In the genomic region with DNA sequence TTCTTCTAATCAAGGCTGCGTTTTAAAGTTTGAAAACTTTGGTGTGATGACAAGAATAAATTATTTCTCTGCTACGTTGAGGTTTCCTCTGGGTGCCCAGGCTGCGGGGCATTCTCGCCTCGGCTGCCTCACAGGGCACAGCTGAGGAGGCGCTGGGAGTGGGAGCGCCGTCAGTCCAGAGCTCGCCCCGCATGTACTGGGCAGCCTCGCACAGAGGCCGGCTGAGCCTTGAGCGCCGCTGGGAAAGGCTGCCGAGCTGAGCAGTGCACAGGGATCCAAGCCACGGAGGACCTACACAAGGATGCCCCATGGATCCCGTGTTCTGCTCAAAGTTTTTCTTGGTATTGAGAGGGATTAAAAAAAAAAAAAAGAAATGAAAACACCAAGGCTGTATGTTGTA, we compare ENCODE assay signal across 23 cellular contexts. TPM values are rescaled to one million over a fixed set of nuclear protein-coding genes. Genes with fewer than 3 reads are reported as not detected.
DNase-seq lines count a peak whose midpoint lies in the region; ATAC-seq, FAIRE-seq and TF ChIP-seq lines count a peak whose summit lies in the region.
"Had no signal": no experiment of that assay in that cellular context is flagged by ENCODE, and none has a peak within 500 bp of the region (broad histone marks: within the 10 kb centered on the region; RNA-seq: fewer than 3 reads in every experiment).

No MANE protein-coding gene starts in this region.

- no peaks in the 10 kb centered on the region for H3F3A ChIP-seq in neural progenitor cell (ENCODE audit: low read depth)

- in situ Hi-C loops in K562 (cut with MboI) = no loop called here

- peaks cover 5 to 16% (median 10%) of the 10 kb centered on the region in 10 experiments for H3K4me1 ChIP-seq in BLaER1 treated with 17β-estradiol and CSF1 and Interleukin-3, amounts not matched to agents 10 nM and 100 nM
- peaks cover 0 to 3% of the 10 kb centered on the region in 2 experiments; a peak in 1 of 5 replicates for H3K4me1 ChIP-seq in K562 (replicated peaks in 1 of 2; ENCODE audit: control insufficient read depth in 2 of 2, insufficient read depth in 2 of 2, low read length in 2 of 2)
- no peaks in the 10 kb centered on the region for H3K4me1 ChIP-seq in neural progenitor cell
- H3K4me1 ChIP-seq in kidney (ENCODE audit: control insufficient read depth in 1 of 2, insufficient read depth in 1 of 2, low read depth in 1 of 2, low read length in 2 of 2) = no peaks in the 10 kb centered on the region
- H3K4me1 ChIP-seq: Caco-2 had no signal

- POLR2A ChIA-PET in K562 (lab: Yijun Ruan, JAX) = interaction anchor here (0.6 to 1.5 kb wide), 2 partner anchors 54 to 176 kb away, joined by 3 read pairs; no protein-coding TSS in a partner anchor

- peaks cover 58% of the 10 kb centered on the region for H3K36me3 Mint-ChIP-seq in neural progenitor cell
- no peaks in the 10 kb centered on the region for H3K36me3 Mint-ChIP-seq in stimulated activated memory B cell treated with anti-CD40 and anti-IgM and Interleukin-4, amounts not matched to agents 10 μg/mL and 1 μg/mL and 100 μg/mL, for 72 hours
- H3K36me3 Mint-ChIP-seq: IgD-negative memory B cell had no signal

- WGBS in K562 (ENCODE audit: insufficient coverage, low coverage, missing lambda C conversion rate) = 2% methylated on average over 16 of the region's 17 CpGs

- H2AFZ ChIP-seq in K562 (ENCODE audit: low read depth, low read length) = no peak overlapping the region
- H2AFZ ChIP-seq in neural progenitor cell (replicated peaks) = no peak overlapping the region

- H3K4me3 Mint-ChIP-seq in neural progenitor cell = no peak overlapping the region
- no peak overlapping the region for H3K4me3 Mint-ChIP-seq in stimulated activated memory B cell treated with anti-CD40 and anti-IgM and Interleukin-4, amounts not matched to agents 10 μg/mL and 1 μg/mL and 100 μg/mL, for 72 hours
- H3K4me3 Mint-ChIP-seq: CD4-positive, alpha-beta T cell had no signal

- H3K9me3 Mint-ChIP-seq in neural progenitor cell = no peaks in the 10 kb centered on the region
- no peaks in the 10 kb centered on the region for H3K9me3 Mint-ChIP-seq in stimulated activated memory B cell treated with anti-CD40 and anti-IgM and Interleukin-4, amounts not matched to agents 10 μg/mL and 1 μg/mL and 100 μg/mL, for 72 hours
- H3K9me3 Mint-ChIP-seq: CD4-positive, alpha-beta T cell had no signal

- H3K4me2 ChIP-seq in BLaER1 treated with 17β-estradiol and CSF1 and Interleukin-3, amounts not matched to agents 10 nM and 100 nM = peak overlapping the region; percentile 41 to 76 (median 62)
- H3K4me2 ChIP-seq in K562 (ENCODE audit: insufficient read depth, low read length) (no peak overlapping the region), neural progenitor cell (no peak overlapping the region)

- 0 out of 22 replicates have a peak overlapping the region, but pooled peaks of 3 of the 11 experiments have one; percentile 8 to 17 (median 15) for H3K9ac ChIP-seq in BLaER1 treated with 17β-estradiol and CSF1 and Interleukin-3, amounts not matched to agents 10 nM and 100 nM
- H3K9ac ChIP-seq in K562 (ENCODE audit: insufficient read depth in 1 of 2, low read depth in 2 of 2, low read length in 2 of 2) = no peak overlapping the region
- H3K9ac ChIP-seq in neural progenitor cell = no peak overlapping the region
- H3K9ac ChIP-seq in kidney (ENCODE audit: low read length in 2 of 2) = no peak overlapping the region

- intact Hi-C loops in K562 (cut with micrococcal nuclease) (no loop called here), kidney (cut with DNase I) (no loop called here)

- no peaks in the 10 kb centered on the region for H3K36me3 ChIP-seq in BLaER1 treated with 17β-estradiol and CSF1 and Interleukin-3, amounts not matched to agents 10 nM and 100 nM
- H3K36me3 ChIP-seq in H7 (replicated peaks; ENCODE audit: control insufficient read depth, insufficient read depth, low read length) (no peaks in the 10 kb centered on the region), K562 (ENCODE audit: control insufficient read depth, insufficient read depth, low read length) (no peaks in the 10 kb centered on the region), neural progenitor cell (no peaks in the 10 kb centered on the region), kidney (ENCODE audit: control insufficient read depth in 1 of 2, insufficient read depth in 2 of 2, low read length in 2 of 2) (no peaks in the 10 kb centered on the region)

- peaks cover 38 to 57% (median 42%) of the 10 kb centered on the region in 11 experiments for H3K27me3 ChIP-seq in BLaER1 treated with 17β-estradiol and CSF1 and Interleukin-3, amounts not matched to agents 10 nM and 100 nM
- H3K27me3 ChIP-seq in H7 (ENCODE audit: control insufficient read depth, insufficient read depth, low read length) (peaks cover 29% of the 10 kb centered on the region), K562 (ENCODE audit: control insufficient read depth in 2 of 2, insufficient read depth in 2 of 2, low read length in 2 of 2) (peaks cover 10 to 17% of the 10 kb centered on the region in 2 experiments; a peak in 3 of 5 replicates), neural progenitor cell (peaks cover 97% of the 10 kb centered on the region)

- peak; percentile 50 for DNase-seq in H7
- DNase-seq in K562 (ENCODE audit: extremely low read depth in 1 of 4, low spot score in 3 of 4) = peak in 1 of 4 experiments; percentile 2
- peak; percentile 54 for DNase-seq in neural progenitor cell (ENCODE audit: low spot score)
- DNase-seq in AML-193 (lab: John Stamatoyannopoulos, UW) = no peak
- no peak for DNase-seq in kidney
- DNase-seq: ACHN; Caco-2; CD4-positive, alpha-beta T cell; HCEC 1CT; NCI-H1105; NCI-H1694; NCI-H2081 treated with DMSO at 0.1 percent for 48 hours; NCI-H226; NCI-H524; NCI-H82; RPMI8226; SIG-M5 had no signal

- H3K79me2 ChIP-seq in K562 (ENCODE audit: control insufficient read depth, insufficient read depth, low read length) (no peaks in the 10 kb centered on the region), neural progenitor cell (ENCODE audit: low read depth) (no peaks in the 10 kb centered on the region)

- H3K9me3 ChIP-seq in BLaER1 treated with 17β-estradiol and CSF1 and Interleukin-3, amounts not matched to agents 10 nM and 100 nM (replicated peaks in 1 of 11) = no peaks in the 10 kb centered on the region
- H3K9me3 ChIP-seq in K562 (replicated peaks; ENCODE audit: control insufficient read depth, insufficient read depth, low read depth, low read length) = no peaks in the 10 kb centered on the region
- H3K9me3 ChIP-seq in neural progenitor cell (ENCODE audit: low read depth) = no peaks in the 10 kb centered on the region
- H3K9me3 ChIP-seq in kidney (ENCODE audit: control insufficient read depth in 1 of 2, low read length in 2 of 2) = no peaks in the 10 kb centered on the region
- H3K9me3 ChIP-seq: Caco-2 had no signal

- CTCF ChIA-PET in K562 (lab: Yijun Ruan, JAX; ENCODE audit: low intra/inter-chr PET ratio) = no interaction called here

- no peak for TF ChIP-seq POLR2A in K562 (conservative IDR thresholded peaks at IDR 0.05)

- TF ChIP-seq CTCF in K562 (IDR thresholded peaks at IDR 0.05 in 2 of 3, conservative IDR thresholded peaks at IDR 0.05 in 1 of 3; ENCODE audit: insufficient read depth in 2 of 3, low read depth in 1 of 3, low read length in 3 of 3) (no peak), neural progenitor cell (IDR thresholded peaks at IDR 0.05) (no peak), kidney (IDR thresholded peaks at IDR 0.05; ENCODE audit: borderline replicate concordance, extremely low read depth, insufficient read depth) (no peak)

- no peak overlapping the region for H3K27ac ChIP-seq in BLaER1 treated with 17β-estradiol and CSF1 and Interleukin-3, amounts not matched to agents 10 nM and 100 nM
- H3K27ac ChIP-seq in K562 (ENCODE audit: extremely low read depth, low read depth, low read length) (no peak overlapping the region), neural progenitor cell (no peak overlapping the region), kidney (ENCODE audit: low read depth in 2 of 2, low read length in 2 of 2) (no peak overlapping the region)

- no peak overlapping the region for H3K27ac Mint-ChIP-seq in neural progenitor cell
- H3K27ac Mint-ChIP-seq in stimulated activated memory B cell treated with anti-CD40 and anti-IgM and Interleukin-4, amounts not matched to agents 10 μg/mL and 1 μg/mL and 100 μg/mL, for 72 hours = no peak overlapping the region
- H3K27ac Mint-ChIP-seq: CD4-positive, alpha-beta T cell; IgD-negative memory B cell had no signal

- H3K4me3 ChIP-seq in BLaER1 treated with 17β-estradiol and CSF1 and Interleukin-3, amounts not matched to agents 10 nM and 100 nM = no peak overlapping the region
- H3K4me3 ChIP-seq in H7 (ENCODE audit: insufficient read depth, low read depth, low read length) = no peak overlapping the region
- H3K4me3 ChIP-seq in K562 = no peak overlapping the region
- no peak overlapping the region for H3K4me3 ChIP-seq in neural progenitor cell
- no peak overlapping the region for H3K4me3 ChIP-seq in kidney (ENCODE audit: low read length in 2 of 2)

- ATAC-seq in K562 = peak; percentile 56; the same call in 1 of the 3 replicates
- ATAC-seq in stimulated activated memory B cell treated with anti-CD40 and anti-IgM and Interleukin-4, amounts not matched to agents 10 μg/mL and 1 μg/mL and 100 μg/mL, for 72 hours = no peak

- TF ChIP-seq RAD21 in K562 (CRISPR knock-in tag; conservative IDR thresholded peaks at IDR 0.05 in 1 of 2, IDR thresholded peaks at IDR 0.05 in 1 of 2) = no peak

- H3K9me1 ChIP-seq in K562 (ENCODE audit: control insufficient read depth, insufficient read depth, low read length) = no peaks in the 10 kb centered on the region

- FAIRE-seq in K562 (lab: Jason Lieb, UNC) (no peak), kidney (lab: Jason Lieb, UNC) (no peak)
- FAIRE-seq: G401.6, HTR-8/SVneo had no signal

- no TSS peak for BruUV-seq in K562 (replicated peaks; lab: Mats Ljungman, UMichigan)

- H3K27me3 Mint-ChIP-seq in neural progenitor cell (ENCODE audit: insufficient read depth, low read depth) = peaks cover 2% of the 10 kb centered on the region
- H3K27me3 Mint-ChIP-seq in stimulated activated memory B cell treated with anti-CD40 and anti-IgM and Interleukin-4, amounts not matched to agents 10 μg/mL and 1 μg/mL and 100 μg/mL, for 72 hours = peaks cover 71% of the 10 kb centered on the region

- no peaks in the 10 kb centered on the region for H4K20me1 ChIP-seq in BLaER1 treated with 17β-estradiol and CSF1 and Interleukin-3, amounts not matched to agents 10 nM and 100 nM
- no peaks in the 10 kb centered on the region for H4K20me1 ChIP-seq in K562 (replicated peaks; ENCODE audit: control insufficient read depth, insufficient read depth, low read length)
- H4K20me1 ChIP-seq in neural progenitor cell (ENCODE audit: low read depth) = no peaks in the 10 kb centered on the region

- TF ChIP-seq EP300 in K562 (IDR thresholded peaks at IDR 0.05; ENCODE audit: low read length) = no peak

- H3K4me1 Mint-ChIP-seq in neural progenitor cell = peaks cover 59% of the 10 kb centered on the region
- H3K4me1 Mint-ChIP-seq in stimulated activated memory B cell treated with anti-CD40 and anti-IgM and Interleukin-4, amounts not matched to agents 10 μg/mL and 1 μg/mL and 100 μg/mL, for 72 hours = peaks cover 7% of the 10 kb centered on the region

RNA-seq across cellular contexts. Expression of gene RFX4, which starts 11.6 kb away (rescaled TPM):
- total RNA-seq in H7 (2014; rRNA removed; shearing (Covaris generic)) = 0.83 and 1.1 TPM in 2 replicates
- not detected in 2 replicates for total RNA-seq in K562 (2011; cell fraction: chromatin; rRNA removed; ENCODE audit: low replicate concordance)
- total RNA-seq in K562 (2011; cell fraction: nucleolus; rRNA removed) = not detected in 2 replicates
- total RNA-seq in K562 (2011; cell fraction: nucleoplasm; rRNA removed) = not detected in 2 replicates
- total RNA-seq in K562 (2014; rRNA removed) = not detected in 2 replicates
- total RNA-seq in K562 (2014; rRNA removed; fragmentation: Illumina TruSeq; extraction: Trizol) = not detected in 2 replicates
- total RNA-seq in K562 (2015; rRNA removed; fragmentation: Illumina TruSeq; extraction: Trizol) = not detected in 2 replicates
- not detected in 2 replicates for total RNA-seq in K562 (2021)
- polyA plus RNA-seq in K562 (2011; rRNA removed) = not detected in 2 replicates
- polyA plus RNA-seq in K562 (2011; cell fraction: cytosol; rRNA removed) = not detected in 2 replicates
- polyA plus RNA-seq in K562 (2011; cell fraction: nucleus; rRNA removed) = not detected in 2 replicates
- polyA plus RNA-seq in K562 (2012) = not detected in 2 replicates
- not detected in 2 replicates for polyA plus RNA-seq in K562 (2014; fragmentation: Illumina TruSeq; extraction: Trizol)
- not detected for polyA plus RNA-seq in K562 (2014; fragmentation: Nextera tagmentation; extraction: Ambion mirVana)
- not detected in 2 replicates for polyA plus RNA-seq in K562 (2014; rRNA removed)
- not detected in 2 replicates for polyA minus RNA-seq in K562 (2011; rRNA and poly(A)+ RNA removed)
- polyA minus RNA-seq in K562 (2011; cell fraction: cytosol; rRNA and poly(A)+ RNA removed) = not detected in 2 replicates
- polyA minus RNA-seq in K562 (2011; cell fraction: nucleus; rRNA and poly(A)+ RNA removed) = not detected in 2 replicates
- 0.22 and 3.4 TPM in 2 replicates for total RNA-seq in neural progenitor cell (ENCODE audit: low replicate concordance)
- total RNA-seq in kidney = not detected
- not detected for polyA plus RNA-seq in kidney (ENCODE audit: insufficient read depth, low read depth, low replicate concordance)
- total RNA-seq: Caco-2; CD4-positive, alpha-beta T cell; LHCN-M2 had no signal
- polyA plus RNA-seq: IgD-negative memory B cell had no signal

Comparison
In these comparisons a context has a peak if more than half of its experiments do, and no peak if none do; other contexts are left out.
1. H3K4me2 ChIP-seq: peak in BLaER1 treated with 17β-estradiol and CSF1 and Interleukin-3, amounts not matched to agents 10 nM and 100 nM (11 of 11); none in K562 (single experiment) and neural progenitor cell (single experiment).
2. DNase-seq: peak in H7 (single experiment) and neural progenitor cell (single experiment); none in AML-193 (0 of 2) and kidney (single experiment).